ENCODE assay signal across 22 cellular contexts in the genomic region with DNA sequence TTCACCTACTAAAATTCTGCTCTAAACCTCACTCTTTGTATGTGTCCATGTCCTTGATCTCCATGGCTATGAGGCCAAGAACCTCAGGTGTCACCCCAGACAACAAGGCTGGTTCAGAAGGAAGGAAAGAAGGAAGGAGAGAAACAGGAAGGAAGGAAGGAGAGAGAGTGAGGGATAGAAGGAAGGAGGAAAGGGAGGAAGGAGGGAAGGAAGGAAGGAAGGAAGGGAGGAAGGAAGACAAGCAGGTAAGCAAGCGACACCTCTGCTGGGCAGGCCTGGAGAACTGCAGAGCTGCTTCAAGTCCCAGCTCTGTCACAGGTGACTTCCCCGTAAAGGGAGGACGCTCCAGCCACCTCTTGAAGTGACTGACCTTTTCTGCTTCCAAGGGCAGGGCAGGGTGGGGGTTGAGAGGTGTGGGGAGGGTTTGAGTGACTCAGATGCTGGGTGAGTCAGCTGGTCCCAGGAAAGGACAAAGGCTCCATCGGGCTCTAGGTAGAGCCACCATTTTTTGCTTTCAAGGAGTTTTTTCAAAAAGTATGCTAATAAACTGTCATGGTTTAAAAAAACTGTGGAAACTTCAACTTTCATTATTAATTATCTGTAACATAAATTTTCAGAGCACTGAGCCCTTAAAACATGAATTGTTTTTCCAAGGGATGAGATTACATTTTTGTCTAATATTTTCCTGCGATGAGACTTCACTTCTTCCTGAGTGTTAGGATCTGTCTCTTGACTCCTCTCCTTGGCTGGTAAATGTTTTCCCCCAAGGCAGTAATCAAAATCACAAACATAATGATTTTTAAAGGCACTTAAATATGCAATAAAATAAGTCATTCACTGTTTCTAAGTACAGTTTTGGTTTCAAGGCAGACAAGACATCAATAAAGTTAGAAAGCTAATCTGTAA.
"Had no signal": no experiment of that assay in that cellular context is flagged by ENCODE, and none has a peak within 500 bp of the region (broad histone marks: within the 10 kb centered on the region; RNA-seq: fewer than 3 reads in every experiment).

No MANE protein-coding gene starts in this region.

- DNase-seq: activated CD4-positive, alpha-beta T cell treated with anti-CD3 and anti-CD28 coated beads for 36 hours; activated CD4-positive, CD25-positive, alpha-beta regulatory T cell; activated CD8-positive, alpha-beta memory T cell treated with anti-CD3 and anti-CD28 coated beads, Interleukin-2, amount 10 ng/mL, durations not matched to agents 7 days and 5 days; activated CD8-positive, alpha-beta T cell treated with anti-CD3 and anti-CD28 coated beads, Interleukin-2, amount 10 ng/mL, durations not matched to agents 7 days and 5 days; activated naive CD4-positive, alpha-beta T cell treated with Interleukin-2 at 50 U/mL for 16 hours; activated T-cell treated with anti-CD3 and anti-CD28 coated beads, Interleukin-2, amount 50 U/mL, for 72 hours; anterior cingulate cortex; effector CD8-positive, alpha-beta T cell; head of caudate nucleus; hippocampal formation; kidney glomerular epithelial cell; left ventricle myocardium inferior; ovary; right lobe of liver; stimulated activated CD4-positive, alpha-beta T cell treated with anti-CD3 and anti-CD28 coated beads, Interleukin-4, amount 100 ng/mL, for 24 hours had no signal

- H3K4me3 ChIP-seq: gastroesophageal sphincter, left ventricle myocardium inferior, lung, ovary, right lobe of liver, thoracic aorta, vagina had no signal

- H3K4me1 ChIP-seq: gastroesophageal sphincter, left ventricle myocardium inferior, right lobe of liver, vagina had no signal

- H3K27ac ChIP-seq: gastroesophageal sphincter, left ventricle myocardium inferior, ovary, right lobe of liver, thoracic aorta, vagina had no signal

- H3K27me3 ChIP-seq: gastroesophageal sphincter, ovary, right lobe of liver, vagina had no signal

- H3K36me3 ChIP-seq: gastroesophageal sphincter, left ventricle myocardium inferior, ovary, right lobe of liver, thoracic aorta, vagina had no signal

- ATAC-seq: activated CD4-positive, alpha-beta T cell treated with anti-CD3 and anti-CD28 coated beads for 36 hours; activated CD8-positive, alpha-beta memory T cell treated with anti-CD3 and anti-CD28 coated beads, Interleukin-2, amount 10 ng/mL, durations not matched to agents 7 days and 5 days; activated CD8-positive, alpha-beta T cell treated with anti-CD3 and anti-CD28 coated beads, Interleukin-2, amount 10 ng/mL, durations not matched to agents 7 days and 5 days; activated T-cell treated with anti-CD3 and anti-CD28 coated beads, Interleukin-2, amount 50 U/mL, for 72 hours; gastroesophageal sphincter; right lobe of liver; stimulated activated effector memory CD8-positive, alpha-beta T cell treated with anti-CD3 and anti-CD28 coated beads, Interleukin-12 subunit alpha, Interleukin-12 subunit beta, amount 100 ng/mL, for 72 hours had no signal

- FAIRE-seq: bronchial epithelial cell, colon had no signal

- H3K9me3 ChIP-seq: gastroesophageal sphincter, left ventricle myocardium inferior, ovary, right lobe of liver, thoracic aorta, vagina had no signal
